ENCODE assay signal across 9 cellular contexts in genomic region chr13:41648314-41648935, GRCh38.
A peak's percentile ranks its signal among the peaks of the same experiment; 100 is the strongest.
DNase-seq lines count a peak whose midpoint lies in the region; ATAC-seq and TF ChIP-seq lines count a peak whose summit lies in the region.
"Had no signal": no experiment of that assay in that cellular context is flagged by ENCODE, and none has a peak within 500 bp of the region (broad histone marks: within the 10 kb centered on the region; RNA-seq: fewer than 3 reads in every experiment).

No MANE protein-coding gene starts in this region.

- ATAC-seq in gastroesophageal sphincter: no peak
- ATAC-seq in GM21723 (IDR thresholded peaks at IDR 0.05; ENCODE audit: unreplicated experiment): no peak

- H3K36me3 ChIP-seq in SK-N-SH (replicated peaks in 1 of 2; ENCODE audit: control insufficient read depth in 1 of 2, insufficient read depth in 2 of 2, low read length in 1 of 2) (no peaks in the 10 kb centered on the region), gastroesophageal sphincter (no peaks in the 10 kb centered on the region), skeletal muscle satellite cell (ENCODE audit: insufficient read depth, low read length) (no peaks in the 10 kb centered on the region)

- no peaks in the 10 kb centered on the region for H3K9me2 ChIP-seq in SK-N-SH

- no peak overlapping the region for H3K9ac ChIP-seq in SK-N-SH
- peak overlapping the region; percentile 29 for H3K9ac ChIP-seq in skeletal muscle satellite cell (ENCODE audit: low read depth, low read length)

- WGBS in SK-N-SH (ENCODE audit: low lambda C conversion rate): 76% methylated on average over 5 of the region's 5 CpGs
- 29 to 39% methylated on average over 5 of the region's 5 CpGs for WGBS in gastroesophageal sphincter (ENCODE audit: low coverage in 1 of 2), 2 donors

- no peak overlapping the region for H2AFZ ChIP-seq in SK-N-SH (ENCODE audit: low read depth)

- H3K27me3 ChIP-seq in SK-N-SH (ENCODE audit: insufficient read depth) (no peaks in the 10 kb centered on the region), gastroesophageal sphincter (no peaks in the 10 kb centered on the region), skeletal muscle satellite cell (ENCODE audit: control insufficient read depth, insufficient read depth, low read length) (no peaks in the 10 kb centered on the region)

- H3K4me1 ChIP-seq in SK-N-SH (ENCODE audit: control insufficient read depth in 1 of 2, insufficient read depth in 2 of 2, low read depth in 1 of 2, low read length in 1 of 2) (peaks cover 3 to 30% of the 10 kb centered on the region in 2 experiments), gastroesophageal sphincter (peaks cover 0 to 55% (median 11%) of the 10 kb centered on the region in 3 donors), skeletal muscle satellite cell (ENCODE audit: control insufficient read depth, insufficient read depth, low read length) (peaks cover 38% of the 10 kb centered on the region)

- TF ChIP-seq RAD21 in SK-N-SH (IDR thresholded peaks at IDR 0.05; ENCODE audit: low read length): no peak

- H3F3A ChIP-seq in SK-N-SH (replicated peaks; ENCODE audit: insufficient read depth): peaks cover 19% of the 10 kb centered on the region

- H3K27ac ChIP-seq in SK-N-SH (ENCODE audit: low read depth in 2 of 2, low read length in 1 of 2) (peak overlapping the region in 1 of 2 experiments; percentile 34; a peak in 2 of 4 replicates), gastroesophageal sphincter (peak overlapping the region; percentile 6 to 70 (median 58))

- no peaks in the 10 kb centered on the region for H4K20me1 ChIP-seq in SK-N-SH (ENCODE audit: insufficient read depth)

- H3K9me3 ChIP-seq in SK-N-SH: no peaks in the 10 kb centered on the region
- H3K9me3 ChIP-seq in gastroesophageal sphincter: no peaks in the 10 kb centered on the region
- no peaks in the 10 kb centered on the region for H3K9me3 ChIP-seq in skeletal muscle satellite cell (replicated peaks; ENCODE audit: low read length)

- in situ Hi-C loops in GM13977 (cut with MboI; ENCODE audit: low pct_unique_long_range_greater_than_20kb, low sequenced_read_pairs, unreplicated experiment): loop anchor here (25.0 kb wide), 1 partner anchor 236 kb away; no protein-coding TSS in a partner anchor

- H3K79me2 ChIP-seq in SK-N-SH (ENCODE audit: insufficient read depth): no peaks in the 10 kb centered on the region

- H3K4me2 ChIP-seq in SK-N-SH: peak overlapping the region; percentile 8; the same call in 1 of the 2 replicates
- no peak overlapping the region for H3K4me2 ChIP-seq in skeletal muscle satellite cell (ENCODE audit: low read length)

- TF ChIP-seq EP300 in SK-N-SH (IDR thresholded peaks at IDR 0.05; ENCODE audit: borderline replicate concordance in 1 of 2, low read depth in 1 of 2, low read length in 1 of 2) (no peak), gastroesophageal sphincter (IDR thresholded peaks at IDR 0.05) (no peak)

- TF ChIP-seq CTCF in SK-N-SH (IDR thresholded peaks at IDR 0.05): no peak
- TF ChIP-seq CTCF in gastroesophageal sphincter (IDR thresholded peaks at IDR 0.05): no peak
- no peak for TF ChIP-seq CTCF in GM13977 (IDR thresholded peaks at IDR 0.05; ENCODE audit: extremely low read depth, insufficient read depth, missing control alignments)

- no peak overlapping the region for H3K4me3 ChIP-seq in SK-N-SH (ENCODE audit: low read depth in 2 of 2, low read length in 1 of 2)
- H3K4me3 ChIP-seq in gastroesophageal sphincter: no peak overlapping the region
- H3K4me3 ChIP-seq in skeletal muscle satellite cell (ENCODE audit: low read length): no peak overlapping the region

- DNase-seq in HCEC 1CT (peak; percentile 54), SK-N-SH (no peak), GM13977 (ENCODE audit: low spot score) (no peak), NCI-H2227 (lab: John Stamatoyannopoulos, UW; ENCODE audit: unreplicated experiment) (no peak), NCI-H187 treated with DMSO at 0.1 percent for 48 hours (lab: John Stamatoyannopoulos, UW) (no peak)
- DNase-seq: NCI-H1930 had no signal

- POLR2A ChIA-PET in SK-N-SH (lab: Yijun Ruan, JAX): no interaction called here

- no peak for TF ChIP-seq POLR2A in gastroesophageal sphincter (IDR thresholded peaks at IDR 0.05)

- CTCF ChIA-PET in SK-N-SH (lab: Yijun Ruan, JAX): interaction anchor here (1.1 to 6.6 kb wide), 2 partner anchors 16 to 237 kb away, joined by 3 to 67 read pairs; no protein-coding TSS in a partner anchor

TF ChIP-seq in SK-N-SH, 30 proteins besides CTCF, POLR2A, EP300 and RAD21:
- TF ChIP-seq REST (IDR thresholded peaks at IDR 0.05; ENCODE audit: low read depth, low read length): no peak
- TF ChIP-seq USF1 (IDR thresholded peaks at IDR 0.05; ENCODE audit: borderline replicate concordance, low read depth): no peak
- no peak for TF ChIP-seq TCF12 (IDR thresholded peaks at IDR 0.05)
- no peak for TF ChIP-seq RXRA (IDR thresholded peaks at IDR 0.05; ENCODE audit: borderline replicate concordance, low read depth)
- TF ChIP-seq YY1 (IDR thresholded peaks at IDR 0.05; ENCODE audit: low read depth): no peak
- no peak for TF ChIP-seq EZH2phosphoT487 (IDR thresholded peaks at IDR 0.05; ENCODE audit: borderline replicate concordance, low read depth)
- no peak for TF ChIP-seq ELF1 (IDR thresholded peaks at IDR 0.05)
- no peak for TF ChIP-seq MAX (IDR thresholded peaks at IDR 0.05; ENCODE audit: low read depth)
- no peak for TF ChIP-seq FOXJ3 (CRISPR knock-in tag; IDR thresholded peaks at IDR 0.05)
- TF ChIP-seq USF2 (IDR thresholded peaks at IDR 0.05; ENCODE audit: borderline replicate concordance, low read depth, low read length): no peak
- no peak for TF ChIP-seq CHD2 (IDR thresholded peaks at IDR 0.05; ENCODE audit: low read length, partially characterized antibody)
